ENCODE assay signal across 9 cellular contexts in genomic region chr5:43609752-43610151, GRCh38. TPM values are rescaled to one million over a fixed set of nuclear protein-coding genes. Genes with fewer than 3 reads are reported as not detected.
A peak's percentile ranks its signal among the peaks of the same experiment; 100 is the strongest.
DNase-seq lines count a peak whose midpoint lies in the region; ATAC-seq and TF ChIP-seq lines count a peak whose summit lies in the region.
"Had no signal": no experiment of that assay in that cellular context is flagged by ENCODE, and none has a peak within 500 bp of the region (broad histone marks: within the 10 kb centered on the region; RNA-seq: fewer than 3 reads in every experiment).

No MANE protein-coding gene starts in this region.

- intact Hi-C loops in CD8-positive, alpha-beta T cell (cut with DNase I, micrococcal nuclease) = loop anchor here (5.0 to 10.0 kb wide), 5 partner anchors 212 to 1685 kb away; partner anchors contain the start of gene FBXO4 (in 1 of the 2)

- no peak for TF ChIP-seq CTCF in CD8-positive, alpha-beta T cell (IDR thresholded peaks at IDR 0.05)
- peak; percentile 56 for TF ChIP-seq CTCF in choroid plexus epithelial cell (conservative IDR thresholded peaks at IDR 0.05; ENCODE audit: low read depth, low read length)
- no peak for TF ChIP-seq CTCF in suprapubic skin (IDR thresholded peaks at IDR 0.05)

- no peak overlapping the region for H3K4me3 ChIP-seq in CD8-positive, alpha-beta T cell (ENCODE audit: low read depth, low read length)
- H3K4me3 ChIP-seq in choroid plexus epithelial cell (ENCODE audit: low read depth, low read length) = no peak overlapping the region
- no peak overlapping the region for H3K4me3 ChIP-seq in suprapubic skin
- H3K4me3 ChIP-seq: colonic mucosa had no signal

- no peak overlapping the region for H3K27ac Mint-ChIP-seq in CD8-positive, alpha-beta T cell

- peaks cover 45% of the 10 kb centered on the region for H3K4me1 Mint-ChIP-seq in CD8-positive, alpha-beta T cell (ENCODE audit: low read depth)

- WGBS in suprapubic skin = 81% methylated on average over 1 of the region's 1 CpG

- no peaks in the 10 kb centered on the region for H3K9me3 Mint-ChIP-seq in CD8-positive, alpha-beta T cell

- no peak for DNase-seq in CD8-positive, alpha-beta T cell
- DNase-seq in choroid plexus epithelial cell (ENCODE audit: low read depth) (peak; percentile 25), NCI-H2196 treated with DMSO at 0.1 percent for 48 hours (lab: John Stamatoyannopoulos, UW; ENCODE audit: unreplicated experiment) (no peak), NCI-H345 treated with DMSO at 0.1 percent for 48 hours (lab: John Stamatoyannopoulos, UW; ENCODE audit: unreplicated experiment) (no peak), suprapubic skin (ENCODE audit: low spot score in 2 of 2) (no peak)
- DNase-seq: colonic mucosa had no signal

- no peaks in the 10 kb centered on the region for H3K4me1 ChIP-seq in CD8-positive, alpha-beta T cell (ENCODE audit: insufficient read depth, low read length)
- H3K4me1 ChIP-seq in suprapubic skin = peaks cover 6% of the 10 kb centered on the region
- H3K4me1 ChIP-seq: colonic mucosa had no signal

- peaks cover 13% of the 10 kb centered on the region for H3K36me3 ChIP-seq in CD8-positive, alpha-beta T cell (ENCODE audit: insufficient read depth, low read length)
- H3K36me3 ChIP-seq in suprapubic skin = peaks cover 41% of the 10 kb centered on the region

- peak; percentile 74 for ATAC-seq in CD8-positive, alpha-beta T cell
- ATAC-seq in GM19372 (IDR thresholded peaks at IDR 0.05; ENCODE audit: low read depth, unreplicated experiment) = peak; percentile 64
- peak; percentile 63 for ATAC-seq in HG03460 (IDR thresholded peaks at IDR 0.05; ENCODE audit: unreplicated experiment)
- no peak for ATAC-seq in GM19397 (IDR thresholded peaks at IDR 0.05; ENCODE audit: unreplicated experiment)

- no peak overlapping the region for H3K4me3 Mint-ChIP-seq in CD8-positive, alpha-beta T cell

- no peak for TF ChIP-seq POLR2A in suprapubic skin (IDR thresholded peaks at IDR 0.05)

- POLR2A ChIA-PET in CD8-positive, alpha-beta T cell (lab: Charles Lee) = interaction anchor here (1.0 to 1.2 kb wide), 2 partner anchors 52 to 126 kb away, joined by 3 to 4 read pairs; partner anchors contain the start of gene TMEM267

- no peak for TF ChIP-seq EP300 in suprapubic skin (IDR thresholded peaks at IDR 0.05)

- no peaks in the 10 kb centered on the region for H3K9me3 ChIP-seq in CD8-positive, alpha-beta T cell (ENCODE audit: low read length)
- no peaks in the 10 kb centered on the region for H3K9me3 ChIP-seq in suprapubic skin
- H3K9me3 ChIP-seq: colonic mucosa had no signal

- peaks cover 68% of the 10 kb centered on the region for H3K36me3 Mint-ChIP-seq in CD8-positive, alpha-beta T cell

- H3K27me3 Mint-ChIP-seq in CD8-positive, alpha-beta T cell (ENCODE audit: low read depth) = no peaks in the 10 kb centered on the region

- no peaks in the 10 kb centered on the region for H3K27me3 ChIP-seq in CD8-positive, alpha-beta T cell (ENCODE audit: insufficient read depth, low read length)
- H3K27me3 ChIP-seq in suprapubic skin = no peaks in the 10 kb centered on the region
- H3K27me3 ChIP-seq: colonic mucosa had no signal

- CTCF ChIA-PET in CD8-positive, alpha-beta T cell (lab: Charles Lee) = interaction anchor here (0.6 to 1.2 kb wide), 3 partner anchors 22 to 126 kb away, joined by 3 to 5 read pairs (median 3); partner anchors contain the start of gene TMEM267

- no peak overlapping the region for H3K27ac ChIP-seq in CD8-positive, alpha-beta T cell (ENCODE audit: low read depth, low read length)
- H3K27ac ChIP-seq in suprapubic skin = no peak overlapping the region
- H3K27ac ChIP-seq: colonic mucosa had no signal

RNA-seq across cellular contexts. Expression of gene NNT, which starts 6.8 kb away (rescaled TPM):
- 10 to 100 TPM; 19.4 to 20.2 TPM for total RNA-seq in CD8-positive, alpha-beta T cell
- 10 to 100 TPM; 23.9 to 38.3 (median 32.7) TPM for total RNA-seq in suprapubic skin

RNA-seq across cellular contexts. Expression of gene PAIP1, which starts 52.9 kb away (rescaled TPM):
- total RNA-seq in CD8-positive, alpha-beta T cell = 10 to 100 TPM; 40.3 to 45.7 TPM
- total RNA-seq in suprapubic skin = 10 to 100 TPM; 41.5 to 69.1 (median 47.4) TPM
